In genomic region chr16:52496051-52496876, GRCh38 we compare ENCODE assay signal across 1 cellular context.
TF ChIP-seq lines count a peak whose summit lies in the region.

No MANE protein-coding gene starts in this region.

TF ChIP-seq in HEK293, 187 proteins besides CTCF, POLR2A, EP300 and RAD21 (continued from another document):
- TF ChIP-seq ZBTB11 (tag by site-specific recombination; conservative IDR thresholded peaks at IDR 0.05; ENCODE audit: low read depth) (0 out of 2 replicates have a peak, but pooled peaks have one; percentile 0), ZNF350 (tag by site-specific recombination; IDR thresholded peaks at IDR 0.05) (no peak), ZIC2 (tag by site-specific recombination; IDR thresholded peaks at IDR 0.05) (no peak), ZNF510 (tag by site-specific recombination; IDR thresholded peaks at IDR 0.05; ENCODE audit: insufficient replicate concordance) (no peak), PBX3 (CRISPR knock-in tag; IDR thresholded peaks at IDR 0.05) (no peak), ZNF423 (tag by site-specific recombination; IDR thresholded peaks at IDR 0.05) (no peak), ZNF624 (tag by site-specific recombination; IDR thresholded peaks at IDR 0.05) (no peak), ZSCAN30 (tag by site-specific recombination; IDR thresholded peaks at IDR 0.05) (0 out of 2 replicates have a peak, but pooled peaks have one; percentile 42), ZNF792 (tag by site-specific recombination; IDR thresholded peaks at IDR 0.05) (no peak), FEZF1 (tag by site-specific recombination; IDR thresholded peaks at IDR 0.05) (peak; percentile 94), ZNF677 (tag by site-specific recombination; IDR thresholded peaks at IDR 0.05) (no peak), IKZF3 (tag by site-specific recombination; IDR thresholded peaks at IDR 0.05) (peak; percentile 70), ZBTB26 (tag by site-specific recombination; optimal IDR thresholded peaks at IDR 0.05) (no peak), ZNF639 (tag by site-specific recombination; IDR thresholded peaks at IDR 0.05) (no peak), ZNF211 (tag by site-specific recombination; IDR thresholded peaks at IDR 0.05; ENCODE audit: low read depth) (no peak), ZNF768 (tag by site-specific recombination; IDR thresholded peaks at IDR 0.05) (no peak), ZNF701 (tag by site-specific recombination; IDR thresholded peaks at IDR 0.05) (no peak), KLF10 (tag by site-specific recombination; IDR thresholded peaks at IDR 0.05) (no peak), KLF16 (tag by site-specific recombination; IDR thresholded peaks at IDR 0.05) (peak; percentile 61; the same call in 1 of the 2 replicates), ZNF580 (tag by site-specific recombination; IDR thresholded peaks at IDR 0.05) (peak; percentile 86), ZNF202 (tag by site-specific recombination; IDR thresholded peaks at IDR 0.05; ENCODE audit: borderline replicate concordance) (no peak), ZNF311 (tag by site-specific recombination; IDR thresholded peaks at IDR 0.05; ENCODE audit: borderline replicate concordance) (no peak), PRDM6 (tag by site-specific recombination; IDR thresholded peaks at IDR 0.05) (peak; percentile 90), PRDM2 (tag by site-specific recombination; IDR thresholded peaks at IDR 0.05; ENCODE audit: borderline replicate concordance) (no peak), ZNF558 (tag by site-specific recombination; IDR thresholded peaks at IDR 0.05) (no peak), AEBP2 (tag by site-specific recombination; IDR thresholded peaks at IDR 0.05; ENCODE audit: borderline replicate concordance) (no peak), WT1 (tag by site-specific recombination; IDR thresholded peaks at IDR 0.05) (0 out of 2 replicates have a peak, but pooled peaks have one; percentile 23), ZNF140 (tag by site-specific recombination; IDR thresholded peaks at IDR 0.05) (no peak), GLI2 (tag by site-specific recombination; IDR thresholded peaks at IDR 0.05; ENCODE audit: borderline replicate concordance, low read depth) (0 out of 2 replicates have a peak, but pooled peaks have one; percentile 35), ZFP41 (tag by site-specific recombination; IDR thresholded peaks at IDR 0.05; ENCODE audit: borderline replicate concordance) (no peak), BCL11B (tag by site-specific recombination; IDR thresholded peaks at IDR 0.05; ENCODE audit: low read depth) (peak; percentile 82), ZNF555 (tag by site-specific recombination; conservative IDR thresholded peaks at IDR 0.05) (no peak), ZNF449 (tag by site-specific recombination; IDR thresholded peaks at IDR 0.05) (no peak), OVOL3 (tag by site-specific recombination; IDR thresholded peaks at IDR 0.05) (peak; percentile 62), ZBTB49 (tag by site-specific recombination; IDR thresholded peaks at IDR 0.05; ENCODE audit: low read depth) (peak; percentile 15; the same call in 1 of the 2 replicates), KLF7 (tag by site-specific recombination; IDR thresholded peaks at IDR 0.05; ENCODE audit: borderline replicate concordance) (no peak; the same call in 1 of the 2 replicates)
TF ChIP-seq in HEK293: peak in this region for 19.
